Comparison of ENCODE assay signal across 8 cellular contexts in the genomic region with DNA sequence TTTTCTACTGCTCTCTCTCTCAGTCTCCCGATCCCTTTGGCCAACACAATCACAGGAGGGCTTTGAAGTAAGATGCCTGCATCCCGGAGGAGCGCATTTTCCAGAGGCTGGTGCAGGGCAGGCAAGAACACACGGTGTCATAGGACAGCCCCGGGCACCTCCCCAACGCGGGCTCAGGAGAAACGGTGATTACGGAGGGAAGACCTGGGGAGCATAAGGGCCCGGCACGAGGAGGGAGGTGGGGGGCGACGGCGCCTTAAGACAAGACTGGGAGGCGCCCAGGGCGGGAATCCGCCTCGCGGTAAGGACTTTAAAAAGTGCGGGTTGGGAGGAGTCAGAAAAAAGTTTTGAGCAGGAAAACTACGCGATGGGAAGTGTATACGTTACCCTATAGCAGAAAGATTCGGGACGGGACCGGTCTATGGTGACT. TPM values are rescaled to one million over a fixed set of nuclear protein-coding genes. Genes with fewer than 3 reads are reported as not detected.
DNase-seq lines count a peak whose midpoint lies in the region; ATAC-seq and TF ChIP-seq lines count a peak whose summit lies in the region.

No MANE protein-coding gene starts in this region.

- peak overlapping the region; percentile 88 for H3K4me3 Mint-ChIP-seq in activated T-cell treated with anti-CD3 and anti-CD28 coated beads, Interleukin-2, amount 50 U/mL, for 24 hours
- H3K4me3 Mint-ChIP-seq in memory B cell: peak overlapping the region; percentile 87

- H3K9me3 Mint-ChIP-seq in activated T-cell treated with anti-CD3 and anti-CD28 coated beads, Interleukin-2, amount 50 U/mL, for 24 hours: peaks cover 30% of the 10 kb centered on the region
- H3K9me3 Mint-ChIP-seq in memory B cell: peaks cover 1% of the 10 kb centered on the region

- no peak for DNase-seq in activated T-cell treated with anti-CD3 and anti-CD28 coated beads, Interleukin-2, amount 50 U/mL, for 24 hours
- DNase-seq in activated T-cell treated with anti-CD3 and anti-CD28 coated beads for 4 hours (no peak), SK-N-MC (ENCODE audit: low read depth, low spot score) (no peak), dermis blood vessel endothelial cell (peak; percentile 41), memory B cell (ENCODE audit: low spot score in 2 of 2) (peak in 1 of 2 donors; percentile 14), thoracic aorta (ENCODE audit: low spot score) (no peak), mucosa of gallbladder (ENCODE audit: low spot score) (no peak)

- H3K27ac ChIP-seq in SK-N-MC: no peak overlapping the region
- H3K27ac ChIP-seq in thoracic aorta: peak overlapping the region; percentile 83 to 92

- H3K4me3 ChIP-seq in SK-N-MC: peak overlapping the region; percentile 84
- H3K4me3 ChIP-seq in thoracic aorta: peak overlapping the region; percentile 97

- ATAC-seq in HG03025 (IDR thresholded peaks at IDR 0.05; ENCODE audit: low FRiP score, unreplicated experiment) (peak; percentile 27), memory B cell (ENCODE audit: low read depth) (peak; percentile 27), thoracic aorta (ENCODE audit: insufficient number of reproducible peaks, low FRiP score, low read depth) (peak; percentile 30)

- no peak for TF ChIP-seq CTCF in thoracic aorta (IDR thresholded peaks at IDR 0.05)

- H3K9me3 ChIP-seq in SK-N-MC (ENCODE audit: low read depth, low read length): no peaks in the 10 kb centered on the region
- peaks cover 11% of the 10 kb centered on the region for H3K9me3 ChIP-seq in thoracic aorta

- peaks cover 3 to 11% of the 10 kb centered on the region in 2 donors for H3K4me1 ChIP-seq in thoracic aorta (ENCODE audit: control insufficient read depth in 1 of 2, low read depth in 2 of 2)

- H3K36me3 ChIP-seq in SK-N-MC (ENCODE audit: insufficient read depth, low read length) (peaks cover 2% of the 10 kb centered on the region; the same call in 1 of the 2 replicates), thoracic aorta (no peaks in the 10 kb centered on the region)

- peaks cover 24% of the 10 kb centered on the region for H3K4me1 Mint-ChIP-seq in activated T-cell treated with anti-CD3 and anti-CD28 coated beads, Interleukin-2, amount 50 U/mL, for 24 hours (ENCODE audit: low read depth)
- H3K4me1 Mint-ChIP-seq in memory B cell: peaks cover 14% of the 10 kb centered on the region

- H3K9ac ChIP-seq in SK-N-MC (ENCODE audit: insufficient read length): peak overlapping the region; percentile 85

- H3K27me3 ChIP-seq in thoracic aorta (replicated peaks; ENCODE audit: insufficient read depth): no peaks in the 10 kb centered on the region

- H3K27me3 Mint-ChIP-seq in activated T-cell treated with anti-CD3 and anti-CD28 coated beads, Interleukin-2, amount 50 U/mL, for 24 hours: no peaks in the 10 kb centered on the region
- no peaks in the 10 kb centered on the region for H3K27me3 Mint-ChIP-seq in memory B cell

- peaks cover 55% of the 10 kb centered on the region for H3K36me3 Mint-ChIP-seq in activated T-cell treated with anti-CD3 and anti-CD28 coated beads, Interleukin-2, amount 50 U/mL, for 24 hours (ENCODE audit: low read depth)
- peaks cover 9% of the 10 kb centered on the region for H3K36me3 Mint-ChIP-seq in memory B cell

- peak overlapping the region; percentile 90 for H3K27ac Mint-ChIP-seq in activated T-cell treated with anti-CD3 and anti-CD28 coated beads, Interleukin-2, amount 50 U/mL, for 24 hours
- H3K27ac Mint-ChIP-seq in memory B cell: peak overlapping the region; percentile 49

RNA-seq across cellular contexts. Expression of gene ZNF888, which starts 18.7 kb away (rescaled TPM):
- total RNA-seq in dermis blood vessel endothelial cell: 6.5 and 7.8 TPM in 2 replicates
- total RNA-seq in thoracic aorta: 1 to 10 TPM; 1.4 to 2.6 TPM
- 39.0 TPM for total RNA-seq in mucosa of gallbladder

RNA-seq across cellular contexts. Expression of gene ZNF816, which starts 20.7 kb away (rescaled TPM):
- total RNA-seq in dermis blood vessel endothelial cell (6.1 and 9.0 TPM in 2 replicates), thoracic aorta (10 to 100 TPM in 1 of 2 donors, 1 to 10 TPM in 1; 6.5 to 13.7 TPM), mucosa of gallbladder (26.8 TPM)

RNA-seq across cellular contexts. Expression of gene ZNF320, which starts 44.5 kb away (rescaled TPM):
- total RNA-seq in dermis blood vessel endothelial cell (9.3 and 16.0 TPM in 2 replicates), thoracic aorta (10 to 100 TPM; 18.3 to 26.1 TPM), mucosa of gallbladder (39.9 TPM)
